ENCODE assay signal across 10 cellular contexts in genomic region chr3:114144909-114145688, GRCh38. TPM values are rescaled to one million over a fixed set of nuclear protein-coding genes. Genes with fewer than 3 reads are reported as not detected.
DNase-seq lines count a peak whose midpoint lies in the region; ATAC-seq and TF ChIP-seq lines count a peak whose summit lies in the region.
"Had no signal": no experiment of that assay in that cellular context is flagged by ENCODE, and none has a peak within 500 bp of the region (broad histone marks: within the 10 kb centered on the region; RNA-seq: fewer than 3 reads in every experiment).

No MANE protein-coding gene starts in this region.

- H3K9me3 ChIP-seq in right atrium auricular region (no peaks in the 10 kb centered on the region), SJSA1 (replicated peaks) (no peaks in the 10 kb centered on the region)

- TF ChIP-seq CTCF in right atrium auricular region (IDR thresholded peaks at IDR 0.05) = no peak
- TF ChIP-seq CTCF in foreskin fibroblast (IDR thresholded peaks at IDR 0.05; ENCODE audit: low read depth, low read length) = no peak

- H3K36me3 ChIP-seq in right atrium auricular region (no peaks in the 10 kb centered on the region), SJSA1 (no peaks in the 10 kb centered on the region)

- H3K27me3 ChIP-seq in right atrium auricular region (no peaks in the 10 kb centered on the region), SJSA1 (replicated peaks) (no peaks in the 10 kb centered on the region)

- no peaks in the 10 kb centered on the region for H3K4me1 ChIP-seq in right atrium auricular region
- H3K4me1 ChIP-seq in SJSA1 (replicated peaks) = peaks cover 8% of the 10 kb centered on the region

- no peak for DNase-seq in Right ventricle myocardium inferior (ENCODE audit: missing footprints)
- no peak for DNase-seq in right atrium auricular region (ENCODE audit: low spot score)
- DNase-seq in SJSA1 (ENCODE audit: low read depth in 1 of 2, low spot score in 2 of 2) = peak; percentile 20 to 42
- DNase-seq in foreskin fibroblast = peak; percentile 90 to 95
- DNase-seq in superior temporal gyrus (ENCODE audit: extremely low spot score) = peak; percentile 45
- no peak for DNase-seq in DMS79 treated with DMSO at 0.1 percent for 48 hours (lab: John Stamatoyannopoulos, UW)
- no peak for DNase-seq in NCI-H510A treated with DMSO at 0.1 percent for 48 hours (lab: John Stamatoyannopoulos, UW)
- DNase-seq in NCI-H1436 (lab: John Stamatoyannopoulos, UW) = no peak
- DNase-seq: islet precursor cell had no signal

- intact Hi-C loops in Right ventricle myocardium inferior (cut with DNase I) = no loop called here

- H3K4me3 ChIP-seq in right atrium auricular region (no peak overlapping the region), SJSA1 (no peak overlapping the region), foreskin fibroblast (ENCODE audit: low read depth in 1 of 2, low read length in 2 of 2) (no peak overlapping the region)

- H3K27ac ChIP-seq in right atrium auricular region = no peak overlapping the region
- H3K27ac ChIP-seq in SJSA1 = 0 out of 2 replicates have a peak overlapping the region, but pooled peaks have one; percentile 11
- H3K27ac ChIP-seq: HL-60 had no signal

- peak; percentile 46 for ATAC-seq in Right ventricle myocardium inferior

RNA-seq across cellular contexts. Expression of gene DRD3, which starts 33.8 kb away (rescaled TPM):
- total RNA-seq in Right ventricle myocardium inferior (not detected), right atrium auricular region (not detected)
- not detected in 2 replicates for total RNA-seq in SJSA1 (2014; rRNA removed; shearing (Covaris generic))

Comparison
In these comparisons a context has a peak if more than half of its experiments do, and no peak if none do; other contexts are left out.
1. DNase-seq: peak in SJSA1 (2 of 2), foreskin fibroblast (2 of 2) and superior temporal gyrus (single experiment); none in Right ventricle myocardium inferior (single experiment), right atrium auricular region (single experiment), DMS79 treated with DMSO at 0.1 percent for 48 hours (single experiment), NCI-H510A treated with DMSO at 0.1 percent for 48 hours (single experiment) and NCI-H1436 (single experiment).